In the genomic region with DNA sequence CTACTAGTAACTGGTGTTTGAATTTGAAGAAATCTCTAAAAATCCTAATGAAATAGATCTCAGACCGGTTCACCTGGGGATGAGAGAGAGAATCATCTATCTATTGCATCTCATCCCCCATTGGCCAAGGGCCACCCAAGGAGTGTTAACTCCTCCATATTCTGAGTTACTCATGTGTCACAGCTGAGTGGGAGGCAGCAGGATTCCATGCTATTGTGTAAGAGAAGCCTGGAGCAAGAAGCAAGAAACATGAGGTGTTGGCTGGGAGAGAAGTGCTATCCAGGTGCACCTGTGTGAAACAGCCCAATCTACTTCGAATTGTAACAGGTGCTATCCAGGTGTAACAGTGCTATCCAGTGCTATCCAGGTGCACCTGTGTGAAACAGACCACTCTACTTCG, we compare ENCODE assay signal across 16 cellular contexts.
DNase-seq lines count a peak whose midpoint lies in the region; TF ChIP-seq lines count a peak whose summit lies in the region.
"Had no signal": no experiment of that assay in that cellular context is flagged by ENCODE, and none has a peak within 500 bp of the region (broad histone marks: within the 10 kb centered on the region; RNA-seq: fewer than 3 reads in every experiment).

No MANE protein-coding gene starts in this region.

- no peak overlapping the region for H3K4me2 ChIP-seq in hepatocyte

- no peaks in the 10 kb centered on the region for H3K9me2 ChIP-seq in hepatocyte (replicated peaks; ENCODE audit: insufficient read depth)

- H3K9me3 ChIP-seq in thyroid gland (no peaks in the 10 kb centered on the region), hepatocyte (ENCODE audit: low read depth) (no peaks in the 10 kb centered on the region)

- no peak for TF ChIP-seq CTCF in epithelial cell of esophagus (IDR thresholded peaks at IDR 0.05; ENCODE audit: insufficient read depth, low read depth, low read length, missing control alignments)
- TF ChIP-seq CTCF in kidney epithelial cell (IDR thresholded peaks at IDR 0.05; ENCODE audit: insufficient read depth, low read length, poor library complexity, severe bottlenecking): no peak
- TF ChIP-seq CTCF in thyroid gland (IDR thresholded peaks at IDR 0.05): no peak
- TF ChIP-seq CTCF in hepatocyte (IDR thresholded peaks at IDR 0.05; ENCODE audit: poor library complexity): no peak

- TF ChIP-seq POLR2A in thyroid gland (IDR thresholded peaks at IDR 0.05): no peak

- no peaks in the 10 kb centered on the region for H3K79me2 ChIP-seq in hepatocyte

- H3K4me3 ChIP-seq in epithelial cell of esophagus (ENCODE audit: low read length): no peak overlapping the region
- H3K4me3 ChIP-seq in kidney epithelial cell (ENCODE audit: low read depth, low read length): no peak overlapping the region
- H3K4me3 ChIP-seq in thyroid gland (replicated peaks in 1 of 3): no peak overlapping the region
- H3K4me3 ChIP-seq in hepatocyte: no peak overlapping the region

- H3K36me3 ChIP-seq in kidney epithelial cell (ENCODE audit: control insufficient read depth, insufficient read depth, low read length) (no peaks in the 10 kb centered on the region), thyroid gland (no peaks in the 10 kb centered on the region), hepatocyte (replicated peaks; ENCODE audit: insufficient read depth, low read depth) (no peaks in the 10 kb centered on the region)

- DNase-seq in DMS53 (lab: John Stamatoyannopoulos, UW): peak; percentile 4
- DNase-seq in DMS53 treated with DMSO at 0.1 percent for 48 hours (lab: John Stamatoyannopoulos, UW; ENCODE audit: unreplicated experiment): no peak
- peak; percentile 86 for DNase-seq in epithelial cell of esophagus (ENCODE audit: low read depth)
- peak; percentile 12 for DNase-seq in kidney epithelial cell (ENCODE audit: low read depth)
- peak; percentile 33 to 37 for DNase-seq in thyroid gland
- DNase-seq in hepatocyte (ENCODE audit: low spot score): no peak
- DNase-seq in NCI-H2107 (lab: John Stamatoyannopoulos, UW): no peak
- DNase-seq in effector CD4-positive, alpha-beta T cell: no peak
- DNase-seq: CD8-positive, alpha-beta T cell; GF-D8; KBM-7; NCI-H187 treated with DMSO at 0.1 percent for 48 hours; NCI-H748 treated with DMSO at 0.1 percent for 48 hours; Right ventricle myocardium superior had no signal

- no peaks in the 10 kb centered on the region for H3K4me1 ChIP-seq in thyroid gland
- peaks cover 8% of the 10 kb centered on the region for H3K4me1 ChIP-seq in hepatocyte (ENCODE audit: insufficient read depth)

- no peaks in the 10 kb centered on the region for H4K20me1 ChIP-seq in hepatocyte (ENCODE audit: insufficient read depth, poor library complexity, severe bottlenecking)

- no peak overlapping the region for H2AFZ ChIP-seq in hepatocyte

- H3K27me3 ChIP-seq in kidney epithelial cell (ENCODE audit: control insufficient read depth, insufficient read depth, low read length): no peaks in the 10 kb centered on the region
- no peaks in the 10 kb centered on the region for H3K27me3 ChIP-seq in thyroid gland
- no peaks in the 10 kb centered on the region for H3K27me3 ChIP-seq in hepatocyte

- no peak overlapping the region for H3K27ac ChIP-seq in thyroid gland
- H3K27ac ChIP-seq in hepatocyte: no peak overlapping the region
- H3K27ac ChIP-seq: 22Rv1, HL-60 had no signal

- WGBS in thyroid gland, 2 donors: 46 to 68% methylated on average over 3 of the region's 3 CpGs
- WGBS in hepatocyte (ENCODE audit: low lambda C conversion rate, missing lambda C conversion rate): 88% methylated on average over 3 of the region's 3 CpGs

- intact Hi-C loops in thyroid gland (cut with DNase I): no loop called here

Comparison
In these comparisons a context has a peak if more than half of its experiments do, and no peak if none do; other contexts are left out.
1. DNase-seq: peak in DMS53 (single experiment), epithelial cell of esophagus (single experiment), kidney epithelial cell (single experiment) and thyroid gland (2 of 2); none in DMS53 treated with DMSO at 0.1 percent for 48 hours (single experiment), hepatocyte (single experiment), NCI-H2107 (single experiment) and effector CD4-positive, alpha-beta T cell (single experiment).